9 cellular contexts compared by ENCODE assay signal in genomic region chr6:107185570-107185969, GRCh38.
A peak's percentile ranks its signal among the peaks of the same experiment; 100 is the strongest.
DNase-seq lines count a peak whose midpoint lies in the region; ATAC-seq, FAIRE-seq and TF ChIP-seq lines count a peak whose summit lies in the region.
"Had no signal": no experiment of that assay in that cellular context is flagged by ENCODE, and none has a peak within 500 bp of the region (broad histone marks: within the 10 kb centered on the region; RNA-seq: fewer than 3 reads in every experiment).

No MANE protein-coding gene starts in this region.

- H3K27me3 ChIP-seq in GM23338 (ENCODE audit: insufficient read depth) (no peaks in the 10 kb centered on the region), pancreas (no peaks in the 10 kb centered on the region)

- peak; percentile 43 to 82 for TF ChIP-seq CTCF in GM23338 (conservative IDR thresholded peaks at IDR 0.05; ENCODE audit: low read depth in 2 of 2)
- no peak for TF ChIP-seq CTCF in pancreas (IDR thresholded peaks at IDR 0.05)

- H3K36me3 ChIP-seq in GM23338 (ENCODE audit: insufficient read depth) (no peaks in the 10 kb centered on the region), pancreas (no peaks in the 10 kb centered on the region)

- H4K20me1 ChIP-seq in GM23338 (replicated peaks; ENCODE audit: insufficient read depth): no peaks in the 10 kb centered on the region

- DNase-seq in GM23338 (ENCODE audit: low spot score) (peak; percentile 63), NCI-H446 (lab: John Stamatoyannopoulos, UW) (peak; percentile 44 to 62), fibroblast of gingiva (ENCODE audit: low read depth) (peak; percentile 7), pancreas (no peak)
- no peak for DNase-seq in activated CD4-positive, alpha-beta T cell treated with anti-CD3 and anti-CD28 coated beads, Interleukin-2, amount 50 U/mL, for 1 hour
- DNase-seq in activated naive CD4-positive, alpha-beta T cell treated with anti-CD3 and anti-CD28 coated beads, Interleukin-2, amount 10 ng/mL, durations not matched to agents 7 days and 5 days: no peak

- H3K36me3 Mint-ChIP-seq in GM23338 (ENCODE audit: low read depth): no peaks in the 10 kb centered on the region
- H3K36me3 Mint-ChIP-seq in activated naive CD4-positive, alpha-beta T cell treated with anti-CD3 and anti-CD28 coated beads, Interleukin-2, amount 10 ng/mL, durations not matched to agents 7 days and 5 days: no peaks in the 10 kb centered on the region

- H2AFZ ChIP-seq in GM23338: no peak overlapping the region

- CTCF ChIA-PET in activated naive CD4-positive, alpha-beta T cell treated with anti-CD3 and anti-CD28 coated beads, Interleukin-2, amount 10 ng/mL, durations not matched to agents 7 days and 5 days (lab: Charles Lee): no interaction called here

- no peaks in the 10 kb centered on the region for H3K9me2 ChIP-seq in GM23338 (ENCODE audit: insufficient read depth)

- no peaks in the 10 kb centered on the region for H3K27me3 Mint-ChIP-seq in GM23338 (ENCODE audit: insufficient read depth, low read depth, poor library complexity)
- no peaks in the 10 kb centered on the region for H3K27me3 Mint-ChIP-seq in activated naive CD4-positive, alpha-beta T cell treated with anti-CD3 and anti-CD28 coated beads, Interleukin-2, amount 10 ng/mL, durations not matched to agents 7 days and 5 days
- H3K27me3 Mint-ChIP-seq: IgD-negative memory B cell had no signal

- no peak overlapping the region for H3K4me3 ChIP-seq in GM23338
- no peak overlapping the region for H3K4me3 ChIP-seq in pancreas

- no peaks in the 10 kb centered on the region for H3K9me3 Mint-ChIP-seq in GM23338
- no peaks in the 10 kb centered on the region for H3K9me3 Mint-ChIP-seq in activated naive CD4-positive, alpha-beta T cell treated with anti-CD3 and anti-CD28 coated beads, Interleukin-2, amount 10 ng/mL, durations not matched to agents 7 days and 5 days
- H3K9me3 Mint-ChIP-seq: IgD-negative memory B cell had no signal

- no peak overlapping the region for H3K27ac Mint-ChIP-seq in GM23338
- H3K27ac Mint-ChIP-seq in activated naive CD4-positive, alpha-beta T cell treated with anti-CD3 and anti-CD28 coated beads, Interleukin-2, amount 10 ng/mL, durations not matched to agents 7 days and 5 days: no peak overlapping the region
- H3K27ac Mint-ChIP-seq: IgD-negative memory B cell had no signal

- no peaks in the 10 kb centered on the region for H3K79me2 ChIP-seq in GM23338 (replicated peaks; ENCODE audit: insufficient read depth)

- no peak overlapping the region for H3K4me2 ChIP-seq in GM23338

- H3K9me3 ChIP-seq in pancreas: no peaks in the 10 kb centered on the region

- WGBS in pancreas, 2 donors: 54% methylated on average over 7 of the region's 7 CpGs

- intact Hi-C loops in pancreas (cut with DNase I): loop anchor here in 1 of 3 donors (10.0 kb wide), 1 partner anchor 519 kb away; no protein-coding TSS in a partner anchor

- no peak overlapping the region for H3K4me3 Mint-ChIP-seq in GM23338
- H3K4me3 Mint-ChIP-seq in activated naive CD4-positive, alpha-beta T cell treated with anti-CD3 and anti-CD28 coated beads, Interleukin-2, amount 10 ng/mL, durations not matched to agents 7 days and 5 days: no peak overlapping the region
- H3K4me3 Mint-ChIP-seq: IgD-negative memory B cell had no signal

- 0 out of 2 replicates have a peak, but pooled peaks cover 3% of the 10 kb centered on the region for H3F3A ChIP-seq in GM23338 (replicated peaks; ENCODE audit: low read depth)

- H3K27ac ChIP-seq in GM23338 (ENCODE audit: low read depth): peak overlapping the region; percentile 72; the same call in 1 of the 2 replicates
- H3K27ac ChIP-seq in pancreas: no peak overlapping the region

- H3K4me1 ChIP-seq in GM23338 (ENCODE audit: insufficient read depth) (no peaks in the 10 kb centered on the region), pancreas (no peaks in the 10 kb centered on the region)

- peak; percentile 99 for ATAC-seq in GM23338
- peak in 3 of 4 donors; percentile 74 to 81 (median 78) for ATAC-seq in pancreas
- no peak for ATAC-seq in HG03039 (IDR thresholded peaks at IDR 0.05; ENCODE audit: unreplicated experiment)
- ATAC-seq in GM21423 (IDR thresholded peaks at IDR 0.05; ENCODE audit: unreplicated experiment): no peak

- H3K4me1 Mint-ChIP-seq in GM23338: no peaks in the 10 kb centered on the region
- no peaks in the 10 kb centered on the region for H3K4me1 Mint-ChIP-seq in activated naive CD4-positive, alpha-beta T cell treated with anti-CD3 and anti-CD28 coated beads, Interleukin-2, amount 10 ng/mL, durations not matched to agents 7 days and 5 days

- FAIRE-seq in pancreas (lab: Jason Lieb, UNC): no peak

TF ChIP-seq in GM23338, 12 proteins besides CTCF, POLR2A, EP300 and RAD21:
- TF ChIP-seq NANOG (IDR thresholded peaks at IDR 0.05; ENCODE audit: borderline replicate concordance): no peak
- no peak for TF ChIP-seq ZNF114 (CRISPR knock-in tag; IDR thresholded peaks at IDR 0.05)
- TF ChIP-seq EZH2phosphoT487 (IDR thresholded peaks at IDR 0.05; ENCODE audit: unreplicated experiment): no peak
- TF ChIP-seq, protein P1, sequence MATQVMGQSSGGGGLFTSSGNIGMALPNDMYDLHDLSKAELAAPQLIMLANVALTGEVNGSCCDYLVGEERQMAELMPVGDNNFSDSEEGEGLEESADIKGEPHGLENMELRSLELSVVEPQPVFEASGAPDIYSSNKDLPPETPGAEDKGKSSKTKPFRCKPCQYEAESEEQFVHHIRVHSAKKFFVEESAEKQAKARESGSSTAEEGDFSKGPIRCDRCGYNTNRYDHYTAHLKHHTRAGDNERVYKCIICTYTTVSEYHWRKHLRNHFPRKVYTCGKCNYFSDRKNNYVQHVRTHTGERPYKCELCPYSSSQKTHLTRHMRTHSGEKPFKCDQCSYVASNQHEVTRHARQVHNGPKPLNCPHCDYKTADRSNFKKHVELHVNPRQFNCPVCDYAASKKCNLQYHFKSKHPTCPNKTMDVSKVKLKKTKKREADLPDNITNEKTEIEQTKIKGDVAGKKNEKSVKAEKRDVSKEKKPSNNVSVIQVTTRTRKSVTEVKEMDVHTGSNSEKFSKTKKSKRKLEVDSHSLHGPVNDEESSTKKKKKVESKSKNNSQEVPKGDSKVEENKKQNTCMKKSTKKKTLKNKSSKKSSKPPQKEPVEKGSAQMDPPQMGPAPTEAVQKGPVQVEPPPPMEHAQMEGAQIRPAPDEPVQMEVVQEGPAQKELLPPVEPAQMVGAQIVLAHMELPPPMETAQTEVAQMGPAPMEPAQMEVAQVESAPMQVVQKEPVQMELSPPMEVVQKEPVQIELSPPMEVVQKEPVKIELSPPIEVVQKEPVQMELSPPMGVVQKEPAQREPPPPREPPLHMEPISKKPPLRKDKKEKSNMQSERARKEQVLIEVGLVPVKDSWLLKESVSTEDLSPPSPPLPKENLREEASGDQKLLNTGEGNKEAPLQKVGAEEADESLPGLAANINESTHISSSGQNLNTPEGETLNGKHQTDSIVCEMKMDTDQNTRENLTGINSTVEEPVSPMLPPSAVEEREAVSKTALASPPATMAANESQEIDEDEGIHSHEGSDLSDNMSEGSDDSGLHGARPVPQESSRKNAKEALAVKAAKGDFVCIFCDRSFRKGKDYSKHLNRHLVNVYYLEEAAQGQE (IDR thresholded peaks at IDR 0.05; ENCODE audit: unreplicated experiment): no peak
- no peak for TF ChIP-seq POLR2AphosphoS5 (IDR thresholded peaks at IDR 0.05; ENCODE audit: low read depth)
- no peak for TF ChIP-seq JUNB (IDR thresholded peaks at IDR 0.05; ENCODE audit: unreplicated experiment)
- no peak for TF ChIP-seq ZNF331 (CRISPR knock-in tag; IDR thresholded peaks at IDR 0.05; ENCODE audit: low read depth)
TF ChIP-seq in GM23338: peak in this region for 0.

Comparison
In these comparisons a context has a peak if more than half of its experiments do, and no peak if none do; other contexts are left out.
1. ATAC-seq: peak in GM23338 (single experiment) and pancreas (3 of 4); none in HG03039 (single experiment) and GM21423 (single experiment).
2. DNase-seq: peak in GM23338 (single experiment), NCI-H446 (2 of 2) and fibroblast of gingiva (single experiment); none in pancreas (0 of 6), activated CD4-positive, alpha-beta T cell treated with anti-CD3 and anti-CD28 coated beads, Interleukin-2, amount 50 U/mL, for 1 hour (single experiment) and activated naive CD4-positive, alpha-beta T cell treated with anti-CD3 and anti-CD28 coated beads, Interleukin-2, amount 10 ng/mL, durations not matched to agents 7 days and 5 days (single experiment).
3. CTCF ChIP-seq: peak in GM23338 (2 of 2); none in pancreas (0 of 4).